Comparison of ENCODE assay signal across 24 cellular contexts in the genomic region with DNA sequence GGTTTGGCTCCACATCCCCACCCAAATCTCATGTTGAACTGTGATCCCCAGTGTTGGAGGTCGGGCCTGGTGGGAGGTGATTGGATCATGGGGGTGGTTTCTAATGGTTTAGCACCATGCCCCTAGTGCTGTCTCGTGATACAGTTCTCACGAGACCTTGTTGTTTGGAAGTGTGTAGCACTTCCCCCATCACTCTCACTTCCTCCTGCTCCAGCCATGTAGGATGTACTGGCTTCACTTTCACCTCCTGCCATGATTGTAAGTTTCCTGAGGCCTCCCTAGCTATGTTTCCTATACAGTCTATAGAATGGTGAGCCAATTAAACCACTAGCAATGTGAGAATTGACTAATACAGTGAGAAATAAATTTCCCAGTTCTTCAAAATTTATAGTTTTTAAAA.
DNase-seq lines count a peak whose midpoint lies in the region; ATAC-seq and TF ChIP-seq lines count a peak whose summit lies in the region.
"Had no signal": no experiment of that assay in that cellular context is flagged by ENCODE, and none has a peak within 500 bp of the region (broad histone marks: within the 10 kb centered on the region; RNA-seq: fewer than 3 reads in every experiment).

No MANE protein-coding gene starts in this region.

- DNase-seq in OCI-LY7 (ENCODE audit: low spot score): peak; percentile 1
- DNase-seq in ascending aorta (ENCODE audit: low spot score in 2 of 2): no peak
- DNase-seq in HUDEP-2 (lab: John Stamatoyannopoulos, UW; ENCODE audit: unreplicated experiment in 76 of 76): no peak
- no peak for DNase-seq in osteoblast (ENCODE audit: insufficient read length, low spot score, missing footprints)
- DNase-seq: C1 segment of cervical spinal cord; CD4-positive, alpha-beta memory T cell; COR-L47; DMS53; H9; Karpas-422; NCI-H1048; NCI-H1417 treated with DMSO at 0.1 percent for 48 hours; NCI-H1694 treated with DMSO at 0.1 percent for 48 hours; NCI-H2081; NCI-H2227 treated with DMSO at 0.1 percent for 48 hours; NCI-H526 treated with DMSO at 0.1 percent for 48 hours; SJCRH30; T-helper 17 cell had no signal

- H3K4me2 ChIP-seq in OCI-LY7 (ENCODE audit: low read length): no peak overlapping the region
- H3K4me2 ChIP-seq in osteoblast (ENCODE audit: insufficient read depth, low read length): no peak overlapping the region
- H3K4me2 ChIP-seq: GM23338 had no signal

- H3K4me1 ChIP-seq in OCI-LY7 (ENCODE audit: insufficient read depth, low read length, poor library complexity, severe bottlenecking): no peaks in the 10 kb centered on the region
- no peaks in the 10 kb centered on the region for H3K4me1 ChIP-seq in ascending aorta
- H3K4me1 ChIP-seq in osteoblast (ENCODE audit: insufficient read depth, low read length): no peaks in the 10 kb centered on the region

- H3K27me3 ChIP-seq in ascending aorta (no peaks in the 10 kb centered on the region), osteoblast (ENCODE audit: insufficient read depth, low read length) (no peaks in the 10 kb centered on the region)
- H3K27me3 ChIP-seq: SJCRH30 had no signal

- intact Hi-C loops in OCI-LY7 (cut with micrococcal nuclease; ENCODE audit: unreplicated experiment) (no loop called here), ascending aorta (cut with DNase I) (no loop called here)

- H3K36me3 ChIP-seq in OCI-LY7 (ENCODE audit: insufficient read depth, low read length): no peaks in the 10 kb centered on the region
- H3K36me3 ChIP-seq in ascending aorta: no peaks in the 10 kb centered on the region
- H3K36me3 ChIP-seq in osteoblast (ENCODE audit: insufficient read depth, low read length): no peaks in the 10 kb centered on the region

- TF ChIP-seq CTCF in OCI-LY7 (conservative IDR thresholded peaks at IDR 0.05; ENCODE audit: low read length) (no peak), ascending aorta (IDR thresholded peaks at IDR 0.05) (no peak), osteoblast (IDR thresholded peaks at IDR 0.05; ENCODE audit: extremely low read depth, low read depth, low read length) (no peak)

- POLR2A ChIA-PET in OCI-LY7 (lab: Charles Lee): no interaction called here

- no peaks in the 10 kb centered on the region for H3K9me3 ChIP-seq in OCI-LY7 (ENCODE audit: low read length)
- no peaks in the 10 kb centered on the region for H3K9me3 ChIP-seq in ascending aorta
- H3K9me3 ChIP-seq in osteoblast (ENCODE audit: low read depth, low read length): no peaks in the 10 kb centered on the region
- H3K9me3 ChIP-seq: SJCRH30 had no signal

- ATAC-seq in GM18868 (IDR thresholded peaks at IDR 0.05; ENCODE audit: unreplicated experiment): peak; percentile 49
- ATAC-seq in HG02885 (IDR thresholded peaks at IDR 0.05; ENCODE audit: poor library complexity, unreplicated experiment): peak; percentile 51
- ATAC-seq in HG03571 (IDR thresholded peaks at IDR 0.05; ENCODE audit: unreplicated experiment): no peak
- ATAC-seq: GM23338, HepG2, SK-N-SH treated with all-trans-retinoic acid at 6 μM for 48 hours, T-helper 17 cell had no signal

- no peak overlapping the region for H2AFZ ChIP-seq in OCI-LY7 (ENCODE audit: low read length)
- H2AFZ ChIP-seq in osteoblast (ENCODE audit: low read length): no peak overlapping the region
- H2AFZ ChIP-seq: GM23338 had no signal

- CTCF ChIA-PET in OCI-LY7 (lab: Charles Lee; ENCODE audit: unreplicated experiment): no interaction called here

- H3K27ac ChIP-seq in OCI-LY7 (ENCODE audit: low read depth, low read length, poor library complexity, severe bottlenecking) (no peak overlapping the region), ascending aorta (no peak overlapping the region), osteoblast (ENCODE audit: low read depth, low read length) (no peak overlapping the region)
- H3K27ac ChIP-seq: SJCRH30 had no signal

- H3K4me3 ChIP-seq in OCI-LY7 (ENCODE audit: low read depth, low read length, poor library complexity, severe bottlenecking): no peak overlapping the region
- H3K4me3 ChIP-seq in ascending aorta: no peak overlapping the region
- no peak overlapping the region for H3K4me3 ChIP-seq in osteoblast (ENCODE audit: insufficient read depth, low read length)
- H3K4me3 ChIP-seq: GM23338, SJCRH30 had no signal

- H3K9me2 ChIP-seq in OCI-LY7 (ENCODE audit: insufficient read depth, low read length): no peaks in the 10 kb centered on the region

- BruUV-seq in OCI-LY7 (replicated peaks; lab: Mats Ljungman, UMichigan): no TSS peak

- H3K79me2 ChIP-seq in OCI-LY7 (ENCODE audit: insufficient read depth, low read depth, low read length) (no peaks in the 10 kb centered on the region), osteoblast (ENCODE audit: insufficient read depth, low read length) (no peaks in the 10 kb centered on the region)

- no peaks in the 10 kb centered on the region for H4K20me1 ChIP-seq in OCI-LY7 (ENCODE audit: insufficient read depth, low read length)
- no peaks in the 10 kb centered on the region for H4K20me1 ChIP-seq in osteoblast (ENCODE audit: insufficient read depth, low read length)
